1 cellular context compared by ENCODE assay signal in genomic region chr1:222046684-222047083, GRCh38.
TF ChIP-seq lines count a peak whose summit lies in the region.

No MANE protein-coding gene starts in this region.

TF ChIP-seq in GM12878, 131 proteins besides CTCF, POLR2A, EP300 and RAD21:
- TF ChIP-seq KAT2A (conservative IDR thresholded peaks at IDR 0.05; ENCODE audit: control insufficient read depth, low read depth, low read length) (no peak), BCLAF1 (IDR thresholded peaks at IDR 0.05) (no peak), PKNOX1 (IDR thresholded peaks at IDR 0.05) (peak; percentile 63), RAD51 (IDR thresholded peaks at IDR 0.05) (peak; percentile 59; the same call in 1 of the 2 replicates)
- TF ChIP-seq, protein P1, sequence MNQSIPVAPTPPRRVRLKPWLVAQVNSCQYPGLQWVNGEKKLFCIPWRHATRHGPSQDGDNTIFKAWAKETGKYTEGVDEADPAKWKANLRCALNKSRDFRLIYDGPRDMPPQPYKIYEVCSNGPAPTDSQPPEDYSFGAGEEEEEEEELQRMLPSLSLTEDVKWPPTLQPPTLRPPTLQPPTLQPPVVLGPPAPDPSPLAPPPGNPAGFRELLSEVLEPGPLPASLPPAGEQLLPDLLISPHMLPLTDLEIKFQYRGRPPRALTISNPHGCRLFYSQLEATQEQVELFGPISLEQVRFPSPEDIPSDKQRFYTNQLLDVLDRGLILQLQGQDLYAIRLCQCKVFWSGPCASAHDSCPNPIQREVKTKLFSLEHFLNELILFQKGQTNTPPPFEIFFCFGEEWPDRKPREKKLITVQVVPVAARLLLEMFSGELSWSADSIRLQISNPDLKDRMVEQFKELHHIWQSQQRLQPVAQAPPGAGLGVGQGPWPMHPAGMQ (IDR thresholded peaks at IDR 0.05; ENCODE audit: borderline replicate concordance): no peak
